25 cellular contexts compared by ENCODE assay signal in genomic region chr5:127400946-127401670, GRCh38.
DNase-seq lines count a peak whose midpoint lies in the region; ATAC-seq and TF ChIP-seq lines count a peak whose summit lies in the region.
"Had no signal": no experiment of that assay in that cellular context is flagged by ENCODE, and none has a peak within 500 bp of the region (broad histone marks: within the 10 kb centered on the region; RNA-seq: fewer than 3 reads in every experiment).

No MANE protein-coding gene starts in this region.

- H3K27me3 Mint-ChIP-seq in activated CD8-positive, alpha-beta T cell treated with anti-CD3 and anti-CD28 coated beads for 36 hours = peaks cover 19% of the 10 kb centered on the region

- no peak for TF ChIP-seq EP300 in ovary (IDR thresholded peaks at IDR 0.05)

- CTCF ChIA-PET in activated CD8-positive, alpha-beta T cell treated with anti-CD3 and anti-CD28 coated beads for 36 hours (lab: Charles Lee) = interaction anchor here (1.1 to 1.2 kb wide), 2 partner anchors 87 to 166 kb away, joined by 3 to 4 read pairs; no protein-coding TSS in a partner anchor
- CTCF ChIA-PET in GM10248 (lab: Yijun Ruan, JAX) = interaction anchor here (0.9 to 3.6 kb wide), 5 partner anchors 7 to 42 kb away, joined by 3 to 18 read pairs (median 3); no protein-coding TSS in a partner anchor

- no peak for TF ChIP-seq POLR2A in ovary (IDR thresholded peaks at IDR 0.05)

- H3K36me3 ChIP-seq in BLaER1 treated with 17β-estradiol and CSF1 and Interleukin-3, amounts not matched to agents 10 nM and 100 nM = no peaks in the 10 kb centered on the region
- H3K36me3 ChIP-seq in Loucy (ENCODE audit: insufficient read depth, low read length) (no peaks in the 10 kb centered on the region), ovary (no peaks in the 10 kb centered on the region)
- H3K36me3 ChIP-seq: gastroesophageal sphincter, right lobe of liver, transverse colon had no signal

- peak overlapping the region in 7 of 11 experiments; percentile 8 to 61 (median 33); a peak in 10 of 22 replicates for H3K27ac ChIP-seq in BLaER1 treated with 17β-estradiol and CSF1 and Interleukin-3, amounts not matched to agents 10 nM and 100 nM
- H3K27ac ChIP-seq in ovary = no peak overlapping the region
- H3K27ac ChIP-seq: body of pancreas, gastroesophageal sphincter, right lobe of liver, transverse colon had no signal

- peaks cover 0 to 7% (median 0%) of the 10 kb centered on the region in 11 experiments; a peak in 2 of 22 replicates for H3K9me3 ChIP-seq in BLaER1 treated with 17β-estradiol and CSF1 and Interleukin-3, amounts not matched to agents 10 nM and 100 nM (replicated peaks in 1 of 11)
- no peaks in the 10 kb centered on the region for H3K9me3 ChIP-seq in Loucy (ENCODE audit: insufficient read depth, low read depth, low read length)
- H3K9me3 ChIP-seq in ovary = no peaks in the 10 kb centered on the region
- H3K9me3 ChIP-seq: body of pancreas, gastroesophageal sphincter, right lobe of liver, transverse colon had no signal

- TF ChIP-seq CTCF in Loucy (conservative IDR thresholded peaks at IDR 0.05; ENCODE audit: low read length) = no peak
- TF ChIP-seq CTCF in choroid plexus epithelial cell (conservative IDR thresholded peaks at IDR 0.05; ENCODE audit: low read depth, low read length) = no peak
- TF ChIP-seq CTCF in activated CD8-positive, alpha-beta T cell treated with anti-CD3 and anti-CD28 coated beads for 36 hours (IDR thresholded peaks at IDR 0.05) = no peak
- TF ChIP-seq CTCF in ovary (IDR thresholded peaks at IDR 0.05) = no peak
- TF ChIP-seq CTCF in GM10248 (IDR thresholded peaks at IDR 0.05; ENCODE audit: control extremely low read depth, extremely low read depth, low read depth, missing control alignments) = no peak

- intact Hi-C loops in activated CD8-positive, alpha-beta T cell treated with anti-CD3 and anti-CD28 coated beads for 36 hours (cut with micrococcal nuclease) = no loop called here
- intact Hi-C loops in ovary (cut with DNase I) = no loop called here

- 66 to 77% (median 69%) methylated on average over 5 of the region's 5 CpGs for whole genome bisulfite sequencing in ovary, 3 donors

- no peaks in the 10 kb centered on the region for H3K9me3 Mint-ChIP-seq in activated CD8-positive, alpha-beta T cell treated with anti-CD3 and anti-CD28 coated beads for 36 hours
- H3K9me3 Mint-ChIP-seq: activated naive CD4-positive, alpha-beta T cell treated with anti-CD3 and anti-CD28 coated beads for 36 hours had no signal

- DNase-seq in SKM-1 (lab: John Stamatoyannopoulos, UW; ENCODE audit: unreplicated experiment) (peak; percentile 24), choroid plexus epithelial cell (ENCODE audit: low read depth) (peak; percentile 67), ovary (no peak), GM10248 (ENCODE audit: extremely low spot score) (no peak)
- DNase-seq in activated CD8-positive, alpha-beta T cell treated with anti-CD3 and anti-CD28 coated beads for 36 hours = no peak
- no peak for DNase-seq in stimulated activated CD4-positive, alpha-beta T cell treated with anti-CD3 and anti-CD28 coated beads, Interleukin-4, amount 100 ng/mL, for 4 hours
- DNase-seq: activated naive CD4-positive, alpha-beta T cell treated with anti-CD3 and anti-CD28 coated beads for 36 hours; activated T-cell treated with anti-CD3 and anti-CD28 coated beads for 4 hours; body of pancreas; CD4-positive, CD25-positive, alpha-beta regulatory T cell; DMS79; H7; left ventricle myocardium superior; NCI-H1105; NCI-H2107; NCI-H526 treated with DMSO at 0.1 percent for 48 hours; nucleus accumbens; right lobe of liver; stimulated activated naive CD8-positive, alpha-beta T cell treated with anti-CD3 and anti-CD28 coated beads, Interleukin-15, Interleukin-2, amounts not matched to agents 100 U/mL and 50 U/mL, for 24 hours; transverse colon had no signal

- H3K27me3 ChIP-seq in BLaER1 treated with 17β-estradiol and CSF1 and Interleukin-3, amounts not matched to agents 10 nM and 100 nM = no peaks in the 10 kb centered on the region
- H3K27me3 ChIP-seq in Loucy (ENCODE audit: insufficient read depth, low read length, poor library complexity, severe bottlenecking) = no peaks in the 10 kb centered on the region
- H3K27me3 ChIP-seq in ovary = no peaks in the 10 kb centered on the region
- H3K27me3 ChIP-seq: body of pancreas, gastroesophageal sphincter, right lobe of liver, transverse colon had no signal

- H3K9me2 ChIP-seq in Loucy (replicated peaks; ENCODE audit: low read depth, low read length) = no peaks in the 10 kb centered on the region

- H3K4me2 ChIP-seq in BLaER1 treated with 17β-estradiol and CSF1 and Interleukin-3, amounts not matched to agents 10 nM and 100 nM = peak overlapping the region; percentile 21 to 95 (median 68); a peak in 21 of 22 replicates
- peak overlapping the region; percentile 62 for H3K4me2 ChIP-seq in Loucy (ENCODE audit: low read depth, low read length, poor library complexity, severe bottlenecking)

- no peaks in the 10 kb centered on the region for H3K4me1 Mint-ChIP-seq in activated CD8-positive, alpha-beta T cell treated with anti-CD3 and anti-CD28 coated beads for 36 hours (ENCODE audit: low read depth)
- H3K4me1 Mint-ChIP-seq: CD4-positive, CD25-positive, alpha-beta regulatory T cell had no signal

- H3K4me3 Mint-ChIP-seq in activated CD8-positive, alpha-beta T cell treated with anti-CD3 and anti-CD28 coated beads for 36 hours = no peak overlapping the region
- H3K4me3 Mint-ChIP-seq: activated naive CD4-positive, alpha-beta T cell treated with anti-CD3 and anti-CD28 coated beads for 36 hours; CD4-positive, CD25-positive, alpha-beta regulatory T cell; IgD-negative memory B cell had no signal

- ATAC-seq in activated CD8-positive, alpha-beta T cell treated with anti-CD3 and anti-CD28 coated beads for 36 hours = no peak
- ATAC-seq: body of pancreas; gastroesophageal sphincter; left ventricle myocardium superior; Panc1; right lobe of liver; stimulated activated naive CD8-positive, alpha-beta T cell treated with anti-CD3 and anti-CD28 coated beads, Interleukin-15, Interleukin-2, amounts not matched to agents 100 U/mL and 50 U/mL, for 24 hours had no signal

- H3K27ac Mint-ChIP-seq in activated CD8-positive, alpha-beta T cell treated with anti-CD3 and anti-CD28 coated beads for 36 hours = no peak overlapping the region
- H3K27ac Mint-ChIP-seq: activated naive CD4-positive, alpha-beta T cell treated with anti-CD3 and anti-CD28 coated beads for 36 hours; CD4-positive, CD25-positive, alpha-beta regulatory T cell; IgD-negative memory B cell had no signal

- H3K4me1 ChIP-seq in BLaER1 treated with 17β-estradiol and CSF1 and Interleukin-3, amounts not matched to agents 10 nM and 100 nM = peaks cover 18 to 33% (median 24%) of the 10 kb centered on the region in 10 experiments
- H3K4me1 ChIP-seq in Loucy (ENCODE audit: insufficient read depth, low read length, poor library complexity, severe bottlenecking) (peaks cover 29% of the 10 kb centered on the region), ovary (ENCODE audit: insufficient read depth) (no peaks in the 10 kb centered on the region)
- H3K4me1 ChIP-seq: body of pancreas, gastroesophageal sphincter, right lobe of liver, transverse colon had no signal

- no peaks in the 10 kb centered on the region for H3F3A ChIP-seq in Loucy (ENCODE audit: low read depth)

- H3K79me2 ChIP-seq in Loucy (ENCODE audit: insufficient read depth, low read length) = no peaks in the 10 kb centered on the region

- H3K36me3 Mint-ChIP-seq in activated CD8-positive, alpha-beta T cell treated with anti-CD3 and anti-CD28 coated beads for 36 hours (ENCODE audit: low read depth) = no peaks in the 10 kb centered on the region
- H3K36me3 Mint-ChIP-seq: CD4-positive, CD25-positive, alpha-beta regulatory T cell; IgD-negative memory B cell had no signal

- POLR2A ChIA-PET in activated CD8-positive, alpha-beta T cell treated with anti-CD3 and anti-CD28 coated beads for 36 hours (lab: Charles Lee) = no interaction called here
- POLR2A ChIA-PET in GM10248 (lab: Yijun Ruan, JAX) = no interaction called here

- H2AFZ ChIP-seq in Loucy (ENCODE audit: low read length) = no peak overlapping the region

- 0 out of 22 replicates have a peak overlapping the region, but pooled peaks of 2 of the 11 experiments have one; percentile 2 to 33 for H3K9ac ChIP-seq in BLaER1 treated with 17β-estradiol and CSF1 and Interleukin-3, amounts not matched to agents 10 nM and 100 nM
- peak overlapping the region; percentile 33 for H3K9ac ChIP-seq in Loucy (ENCODE audit: low read depth, low read length, poor library complexity, severe bottlenecking)

- H3K4me3 ChIP-seq in BLaER1 treated with 17β-estradiol and CSF1 and Interleukin-3, amounts not matched to agents 10 nM and 100 nM = 0 out of 20 replicates have a peak overlapping the region, but pooled peaks of 1 of the 10 experiments have one; percentile 11
- H3K4me3 ChIP-seq in Loucy (ENCODE audit: low read length, poor library complexity, severe bottlenecking) = peak overlapping the region; percentile 2
- H3K4me3 ChIP-seq in choroid plexus epithelial cell (ENCODE audit: low read depth, low read length) = no peak overlapping the region
- H3K4me3 ChIP-seq in ovary = no peak overlapping the region
- H3K4me3 ChIP-seq: body of pancreas, gastroesophageal sphincter, right lobe of liver, transverse colon had no signal

- H4K20me1 ChIP-seq in BLaER1 treated with 17β-estradiol and CSF1 and Interleukin-3, amounts not matched to agents 10 nM and 100 nM = no peaks in the 10 kb centered on the region
- H4K20me1 ChIP-seq in Loucy (ENCODE audit: insufficient read depth, low read length, poor library complexity, severe bottlenecking) = no peaks in the 10 kb centered on the region

Comparison
In these comparisons a context has a peak if more than half of its experiments do, and no peak if none do; other contexts are left out.
1. H3K27ac ChIP-seq: peak in BLaER1 treated with 17β-estradiol and CSF1 and Interleukin-3, amounts not matched to agents 10 nM and 100 nM (7 of 11); none in ovary (0 of 2).
2. DNase-seq: peak in SKM-1 (single experiment) and choroid plexus epithelial cell (single experiment); none in activated CD8-positive, alpha-beta T cell treated with anti-CD3 and anti-CD28 coated beads for 36 hours (single experiment), ovary (0 of 5), stimulated activated CD4-positive, alpha-beta T cell treated with anti-CD3 and anti-CD28 coated beads, Interleukin-4, amount 100 ng/mL, for 4 hours (0 of 2) and GM10248 (single experiment).